1 cellular context compared by ENCODE assay signal in the genomic region with DNA sequence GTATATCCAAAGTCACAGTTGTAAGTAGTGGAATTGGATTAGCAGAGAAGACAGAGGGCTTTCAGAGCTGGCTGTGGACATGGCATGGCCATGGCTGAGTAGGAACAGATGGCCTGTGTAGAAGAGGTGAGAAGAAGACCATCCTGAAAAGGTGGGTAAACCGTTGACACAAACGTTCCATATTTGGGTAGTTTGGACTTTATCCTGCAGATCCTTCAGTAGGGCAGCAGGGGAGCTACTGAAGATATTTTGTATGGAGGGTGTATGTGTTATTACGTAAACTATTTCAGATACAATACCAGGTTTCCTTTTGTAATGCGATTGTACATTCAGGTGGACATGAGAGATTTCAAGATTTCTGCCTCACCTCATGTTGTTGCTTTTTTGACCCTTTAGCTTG.
A peak's percentile ranks its signal among the peaks of the same experiment; 100 is the strongest.
TF ChIP-seq lines count a peak whose summit lies in the region.

No MANE protein-coding gene starts in this region.

TF ChIP-seq in K562, 482 proteins besides CTCF, POLR2A, EP300 and RAD21:
- TF ChIP-seq RBBP5 (IDR thresholded peaks at IDR 0.05; ENCODE audit: borderline replicate concordance, insufficient read depth, low read length, poor library complexity, severe bottlenecking): peak; percentile 23
- TF ChIP-seq SAFB2 (IDR thresholded peaks at IDR 0.05; ENCODE audit: borderline replicate concordance, low read depth, low read length, severe bottlenecking): no peak
- no peak for TF ChIP-seq ZNF507 (tag; conservative IDR thresholded peaks at IDR 0.05)
- no peak for TF ChIP-seq ZNF764 (CRISPR knock-in tag; IDR thresholded peaks at IDR 0.05; ENCODE audit: low read depth)
- peak; percentile 63 for TF ChIP-seq CEBPB (tag; IDR thresholded peaks at IDR 0.05)
- TF ChIP-seq, protein P1, sequence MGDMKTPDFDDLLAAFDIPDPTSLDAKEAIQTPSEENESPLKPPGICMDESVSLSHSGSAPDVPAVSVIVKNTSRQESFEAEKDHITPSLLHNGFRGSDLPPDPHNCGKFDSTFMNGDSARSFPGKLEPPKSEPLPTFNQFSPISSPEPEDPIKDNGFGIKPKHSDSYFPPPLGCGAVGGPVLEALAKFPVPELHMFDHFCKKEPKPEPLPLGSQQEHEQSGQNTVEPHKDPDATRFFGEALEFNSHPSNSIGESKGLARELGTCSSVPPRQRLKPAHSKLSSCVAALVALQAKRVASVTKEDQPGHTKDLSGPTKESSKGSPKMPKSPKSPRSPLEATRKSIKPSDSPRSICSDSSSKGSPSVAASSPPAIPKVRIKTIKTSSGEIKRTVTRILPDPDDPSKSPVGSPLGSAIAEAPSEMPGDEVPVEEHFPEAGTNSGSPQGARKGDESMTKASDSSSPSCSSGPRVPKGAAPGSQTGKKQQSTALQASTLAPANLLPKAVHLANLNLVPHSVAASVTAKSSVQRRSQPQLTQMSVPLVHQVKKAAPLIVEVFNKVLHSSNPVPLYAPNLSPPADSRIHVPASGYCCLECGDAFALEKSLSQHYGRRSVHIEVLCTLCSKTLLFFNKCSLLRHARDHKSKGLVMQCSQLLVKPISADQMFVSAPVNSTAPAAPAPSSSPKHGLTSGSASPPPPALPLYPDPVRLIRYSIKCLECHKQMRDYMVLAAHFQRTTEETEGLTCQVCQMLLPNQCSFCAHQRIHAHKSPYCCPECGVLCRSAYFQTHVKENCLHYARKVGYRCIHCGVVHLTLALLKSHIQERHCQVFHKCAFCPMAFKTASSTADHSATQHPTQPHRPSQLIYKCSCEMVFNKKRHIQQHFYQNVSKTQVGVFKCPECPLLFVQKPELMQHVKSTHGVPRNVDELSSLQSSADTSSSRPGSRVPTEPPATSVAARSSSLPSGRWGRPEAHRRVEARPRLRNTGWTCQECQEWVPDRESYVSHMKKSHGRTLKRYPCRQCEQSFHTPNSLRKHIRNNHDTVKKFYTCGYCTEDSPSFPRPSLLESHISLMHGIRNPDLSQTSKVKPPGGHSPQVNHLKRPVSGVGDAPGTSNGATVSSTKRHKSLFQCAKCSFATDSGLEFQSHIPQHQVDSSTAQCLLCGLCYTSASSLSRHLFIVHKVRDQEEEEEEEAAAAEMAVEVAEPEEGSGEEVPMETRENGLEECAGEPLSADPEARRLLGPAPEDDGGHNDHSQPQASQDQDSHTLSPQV (IDR thresholded peaks at IDR 0.05): no peak
- no peak for TF ChIP-seq BACH1 (tag; IDR thresholded peaks at IDR 0.05)
- TF ChIP-seq PHB (CRISPR knock-in tag; IDR thresholded peaks at IDR 0.05): no peak
- TF ChIP-seq, protein P2, sequence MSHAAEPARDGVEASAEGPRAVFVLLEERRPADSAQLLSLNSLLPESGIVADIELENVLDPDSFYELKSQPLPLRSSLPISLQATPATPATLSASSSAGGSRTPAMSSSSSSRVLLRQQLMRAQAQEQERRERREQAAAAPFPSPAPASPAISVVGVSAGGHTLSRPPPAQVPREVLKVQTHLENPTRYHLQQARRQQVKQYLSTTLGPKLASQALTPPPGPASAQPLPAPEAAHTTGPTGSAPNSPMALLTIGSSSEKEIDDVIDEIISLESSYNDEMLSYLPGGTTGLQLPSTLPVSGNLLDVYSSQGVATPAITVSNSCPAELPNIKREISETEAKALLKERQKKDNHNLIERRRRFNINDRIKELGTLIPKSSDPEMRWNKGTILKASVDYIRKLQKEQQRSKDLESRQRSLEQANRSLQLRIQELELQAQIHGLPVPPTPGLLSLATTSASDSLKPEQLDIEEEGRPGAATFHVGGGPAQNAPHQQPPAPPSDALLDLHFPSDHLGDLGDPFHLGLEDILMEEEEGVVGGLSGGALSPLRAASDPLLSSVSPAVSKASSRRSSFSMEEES (CRISPR knock-in tag; IDR thresholded peaks at IDR 0.05): no peak
- no peak for TF ChIP-seq HNRNPK (IDR thresholded peaks at IDR 0.05; ENCODE audit: low read depth, low read length, poor library complexity, severe bottlenecking)
- TF ChIP-seq SOX6 (IDR thresholded peaks at IDR 0.05): 0 out of 2 replicates have a peak, but pooled peaks have one; percentile 25
- TF ChIP-seq, protein P3, sequence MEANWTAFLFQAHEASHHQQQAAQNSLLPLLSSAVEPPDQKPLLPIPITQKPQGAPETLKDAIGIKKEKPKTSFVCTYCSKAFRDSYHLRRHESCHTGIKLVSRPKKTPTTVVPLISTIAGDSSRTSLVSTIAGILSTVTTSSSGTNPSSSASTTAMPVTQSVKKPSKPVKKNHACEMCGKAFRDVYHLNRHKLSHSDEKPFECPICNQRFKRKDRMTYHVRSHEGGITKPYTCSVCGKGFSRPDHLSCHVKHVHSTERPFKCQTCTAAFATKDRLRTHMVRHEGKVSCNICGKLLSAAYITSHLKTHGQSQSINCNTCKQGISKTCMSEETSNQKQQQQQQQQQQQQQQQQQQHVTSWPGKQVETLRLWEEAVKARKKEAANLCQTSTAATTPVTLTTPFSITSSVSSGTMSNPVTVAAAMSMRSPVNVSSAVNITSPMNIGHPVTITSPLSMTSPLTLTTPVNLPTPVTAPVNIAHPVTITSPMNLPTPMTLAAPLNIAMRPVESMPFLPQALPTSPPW (CRISPR knock-in tag; IDR thresholded peaks at IDR 0.05): peak; percentile 28; the same call in 1 of the 2 replicates
- TF ChIP-seq SRF (CRISPR knock-in tag; IDR thresholded peaks at IDR 0.05): peak in 1 of 2 experiments; percentile 84; a peak in 1 of 4 replicates
- 0 out of 2 replicates have a peak, but pooled peaks have one; percentile 17 for TF ChIP-seq TEAD4 (IDR thresholded peaks at IDR 0.05; ENCODE audit: low read length)
- TF ChIP-seq TEAD4 (CRISPR knock-in tag; IDR thresholded peaks at IDR 0.05; ENCODE audit: borderline replicate concordance): no peak
- no peak for TF ChIP-seq SMAD3 (CRISPR knock-in tag; conservative IDR thresholded peaks at IDR 0.05)
- TF ChIP-seq C11orf30 (IDR thresholded peaks at IDR 0.05; ENCODE audit: low read depth): 0 out of 2 replicates have a peak, but pooled peaks have one; percentile 6
- no peak for TF ChIP-seq DMBX1 (CRISPR knock-in tag; IDR thresholded peaks at IDR 0.05; ENCODE audit: borderline replicate concordance)
- TF ChIP-seq MCM3 (IDR thresholded peaks at IDR 0.05): no peak
- no peak for TF ChIP-seq ZFP36 (IDR thresholded peaks at IDR 0.05; ENCODE audit: low read depth, low read length, partially characterized antibody)
- TF ChIP-seq ILK (tag; IDR thresholded peaks at IDR 0.05; ENCODE audit: borderline replicate concordance, low read depth): no peak
TF ChIP-seq in K562: peak in this region for 7.
